Comparison of ENCODE assay signal across 14 cellular contexts in the genomic region with DNA sequence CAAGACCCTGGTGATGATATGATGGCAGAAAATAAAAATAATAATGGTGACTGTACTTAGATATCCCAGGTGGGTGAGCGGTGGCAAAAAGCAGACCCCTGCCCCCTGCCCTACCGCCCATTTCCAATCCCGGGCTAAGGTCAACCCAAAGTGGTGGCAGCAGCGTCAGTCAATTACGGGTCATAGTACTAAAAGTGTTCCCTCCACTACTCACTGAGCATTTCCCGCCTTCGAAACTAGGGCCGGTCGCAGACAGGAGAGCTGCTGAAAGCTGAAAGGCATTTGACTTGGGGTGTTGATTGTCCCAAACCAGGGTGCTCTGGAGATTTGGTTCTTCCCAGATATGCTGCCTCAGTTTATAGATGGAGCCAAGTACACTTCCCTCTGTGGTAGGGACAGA. TPM values are rescaled to one million over a fixed set of nuclear protein-coding genes. Genes with fewer than 3 reads are reported as not detected.
DNase-seq lines count a peak whose midpoint lies in the region; ATAC-seq and TF ChIP-seq lines count a peak whose summit lies in the region.
"Had no signal": no experiment of that assay in that cellular context is flagged by ENCODE, and none has a peak within 500 bp of the region (broad histone marks: within the 10 kb centered on the region; RNA-seq: fewer than 3 reads in every experiment).

No MANE protein-coding gene starts in this region.

- peaks cover 0 to 43% (median 14%) of the 10 kb centered on the region in 11 donors for H3K9me3 Mint-ChIP-seq in naive thymus-derived CD4-positive, alpha-beta T cell

- DNase-seq in dorsolateral prefrontal cortex (no peak), medulla oblongata (ENCODE audit: extremely low spot score) (no peak), DMS79 treated with DMSO at 0.1 percent for 48 hours (lab: John Stamatoyannopoulos, UW) (no peak), NCI-H82 treated with DMSO at 0.1 percent for 48 hours (lab: John Stamatoyannopoulos, UW; ENCODE audit: unreplicated experiment) (no peak), NCI-H345 treated with DMSO at 0.1 percent for 48 hours (lab: John Stamatoyannopoulos, UW; ENCODE audit: unreplicated experiment) (no peak)
- no peak for DNase-seq in naive thymus-derived CD4-positive, alpha-beta T cell
- DNase-seq: Calu3, EL, KBM-7, NCI-H1105, NCI-H1694 treated with DMSO at 0.1 percent for 48 hours had no signal

- H3K36me3 Mint-ChIP-seq in naive thymus-derived CD4-positive, alpha-beta T cell: peaks cover 0 to 17% (median 0%) of the 10 kb centered on the region in 5 donors

- H4K20me1 ChIP-seq in BLaER1 treated with 17β-estradiol and CSF1 and Interleukin-3, amounts not matched to agents 10 nM and 100 nM: peaks cover 0 to 45% (median 24%) of the 10 kb centered on the region in 11 experiments; a peak in 15 of 22 replicates

- H3K27me3 Mint-ChIP-seq in naive thymus-derived CD4-positive, alpha-beta T cell: peaks cover 59 to 68% (median 63%) of the 10 kb centered on the region in 5 donors

- peaks cover 9 to 20% (median 13%) of the 10 kb centered on the region in 7 donors for H3K4me1 Mint-ChIP-seq in naive thymus-derived CD4-positive, alpha-beta T cell

- POLR2A ChIA-PET in naive thymus-derived CD4-positive, alpha-beta T cell (lab: Charles Lee): no interaction called here

- H3K9me3 ChIP-seq in BLaER1 treated with 17β-estradiol and CSF1 and Interleukin-3, amounts not matched to agents 10 nM and 100 nM (replicated peaks in 1 of 11): peaks cover 13 to 31% (median 18%) of the 10 kb centered on the region in 11 experiments; a peak in 20 of 22 replicates
- no peaks in the 10 kb centered on the region for H3K9me3 ChIP-seq in HUES48 (ENCODE audit: control insufficient read depth, insufficient read depth, low read length)
- H3K9me3 ChIP-seq in naive thymus-derived CD4-positive, alpha-beta T cell (ENCODE audit: control insufficient read depth in 2 of 3, low read length in 3 of 3): no peaks in the 10 kb centered on the region

- intact Hi-C loops in dorsolateral prefrontal cortex (cut with DNase I): no loop called here
- intact Hi-C loops in naive thymus-derived CD4-positive, alpha-beta T cell (cut with micrococcal nuclease): no loop called here

- CTCF ChIA-PET in naive thymus-derived CD4-positive, alpha-beta T cell (lab: Charles Lee): no interaction called here

- no peaks in the 10 kb centered on the region for H3K36me3 ChIP-seq in BLaER1 treated with 17β-estradiol and CSF1 and Interleukin-3, amounts not matched to agents 10 nM and 100 nM
- peaks cover 1% of the 10 kb centered on the region; the same call in 1 of the 2 replicates for H3K36me3 ChIP-seq in HUES48 (ENCODE audit: control insufficient read depth, insufficient read depth, low read length)
- no peaks in the 10 kb centered on the region for H3K36me3 ChIP-seq in naive thymus-derived CD4-positive, alpha-beta T cell (ENCODE audit: control insufficient read depth in 2 of 3, insufficient read depth in 3 of 3, low read length in 3 of 3)

- peaks cover 19 to 35% (median 29%) of the 10 kb centered on the region in 10 experiments for H3K4me1 ChIP-seq in BLaER1 treated with 17β-estradiol and CSF1 and Interleukin-3, amounts not matched to agents 10 nM and 100 nM
- H3K4me1 ChIP-seq in HUES48 (ENCODE audit: control insufficient read depth, insufficient read depth, low read length): peaks cover 18% of the 10 kb centered on the region
- H3K4me1 ChIP-seq in naive thymus-derived CD4-positive, alpha-beta T cell (ENCODE audit: control insufficient read depth in 2 of 2, insufficient read depth in 2 of 2, low read length in 2 of 2): no peaks in the 10 kb centered on the region

- peak overlapping the region in 6 of 10 donors; percentile 15 to 78 (median 44) for H3K4me3 Mint-ChIP-seq in naive thymus-derived CD4-positive, alpha-beta T cell

- H3K9ac ChIP-seq in BLaER1 treated with 17β-estradiol and CSF1 and Interleukin-3, amounts not matched to agents 10 nM and 100 nM: no peak overlapping the region
- H3K9ac ChIP-seq in HUES48 (ENCODE audit: low read depth, low read length): no peak overlapping the region

- no peak for ATAC-seq in naive thymus-derived CD4-positive, alpha-beta T cell

- H3K27ac ChIP-seq in BLaER1 treated with 17β-estradiol and CSF1 and Interleukin-3, amounts not matched to agents 10 nM and 100 nM: no peak overlapping the region
- no peak overlapping the region for H3K27ac ChIP-seq in HUES48 (ENCODE audit: low read depth, low read length)
- peak overlapping the region in 7 of 59 donors; percentile 11 to 85 (median 68) for H3K27ac ChIP-seq in dorsolateral prefrontal cortex
- H3K27ac ChIP-seq in naive thymus-derived CD4-positive, alpha-beta T cell (ENCODE audit: low read depth, low read length): no peak overlapping the region

- H3K4me3 ChIP-seq in BLaER1 treated with 17β-estradiol and CSF1 and Interleukin-3, amounts not matched to agents 10 nM and 100 nM: peak overlapping the region in 3 of 10 experiments; percentile 64 to 70 (median 69); a peak in 4 of 20 replicates
- peak overlapping the region; percentile 76 for H3K4me3 ChIP-seq in HUES48 (ENCODE audit: low read depth, low read length)
- peak overlapping the region in 51 of 59 donors; percentile 37 to 77 (median 65) for H3K4me3 ChIP-seq in dorsolateral prefrontal cortex
- no peak overlapping the region for H3K4me3 ChIP-seq in naive thymus-derived CD4-positive, alpha-beta T cell (ENCODE audit: low read length)

- TF ChIP-seq CTCF in dorsolateral prefrontal cortex (IDR thresholded peaks at IDR 0.05 in 54 of 56, conservative IDR thresholded peaks at IDR 0.05 in 2 of 56; ENCODE audit: low read depth in 1 of 56, partially characterized antibody in 56 of 56): no peak

- H3K4me2 ChIP-seq in BLaER1 treated with 17β-estradiol and CSF1 and Interleukin-3, amounts not matched to agents 10 nM and 100 nM: peak overlapping the region in 6 of 11 experiments; percentile 98 to 100 (median 99); a peak in 9 of 22 replicates

- peaks cover 56 to 66% (median 62%) of the 10 kb centered on the region in 11 experiments for H3K27me3 ChIP-seq in BLaER1 treated with 17β-estradiol and CSF1 and Interleukin-3, amounts not matched to agents 10 nM and 100 nM
- H3K27me3 ChIP-seq in HUES48 (ENCODE audit: control insufficient read depth, insufficient read depth, low read length) (peaks cover 52% of the 10 kb centered on the region), dorsolateral prefrontal cortex (peaks cover 0 to 41% (median 10%) of the 10 kb centered on the region in 45 donors)
- H3K27me3 ChIP-seq in naive thymus-derived CD4-positive, alpha-beta T cell (ENCODE audit: control insufficient read depth in 2 of 2, insufficient read depth in 2 of 2, low read length in 2 of 2): peaks cover 0 to 3% of the 10 kb centered on the region in 2 donors

- H3K27ac Mint-ChIP-seq in naive thymus-derived CD4-positive, alpha-beta T cell: no peak overlapping the region

RNA-seq across cellular contexts. Expression of a gene that starts 1.4 kb away (rescaled TPM):
- total RNA-seq in dorsolateral prefrontal cortex: 10 to 100 TPM in 119 of 120 experiments, 1 to 10 TPM in 1; 5.3 to 38.0 (median 20.1) TPM
- total RNA-seq in naive thymus-derived CD4-positive, alpha-beta T cell: under 1 TPM; 0.20 to 0.43 (median 0.27) TPM
- polyA plus RNA-seq in naive thymus-derived CD4-positive, alpha-beta T cell: under 1 TPM; 0.18 to 0.25 TPM
- total RNA-seq: Calu3, MCF 10A had no signal

Comparison
In these comparisons a context has a peak if more than half of its experiments do, and no peak if none do; other contexts are left out.
1. RNA of a gene that starts 1.4 kb away (total RNA-seq): 5.3 to 38.0 TPM in dorsolateral prefrontal cortex; 0.20 to 0.43 TPM in naive thymus-derived CD4-positive, alpha-beta T cell; every median in the first group is over 4 times any median in the second.